ENCODE assay signal across 8 cellular contexts in genomic region chr11:119107538-119108150, GRCh38. TPM values are rescaled to one million over a fixed set of nuclear protein-coding genes. Genes with fewer than 3 reads are reported as not detected.
A peak's percentile ranks its signal among the peaks of the same experiment; 100 is the strongest.
DNase-seq lines count a peak whose midpoint lies in the region; ATAC-seq and TF ChIP-seq lines count a peak whose summit lies in the region.

No MANE protein-coding gene starts in this region.

- peaks cover 36% of the 10 kb centered on the region for H3K4me1 ChIP-seq in Loucy (ENCODE audit: insufficient read depth, low read length, poor library complexity, severe bottlenecking)

- no peaks in the 10 kb centered on the region for H3K27me3 ChIP-seq in Loucy (ENCODE audit: insufficient read depth, low read length, poor library complexity, severe bottlenecking)

- H3K9me2 ChIP-seq in Loucy (replicated peaks; ENCODE audit: low read depth, low read length), result no peaks in the 10 kb centered on the region

- H3K4me3 ChIP-seq in Loucy (ENCODE audit: low read length, poor library complexity, severe bottlenecking), result peak overlapping the region; percentile 80

- no peaks in the 10 kb centered on the region for H3F3A ChIP-seq in Loucy (ENCODE audit: low read depth)

- peaks cover 35% of the 10 kb centered on the region for H3K79me2 ChIP-seq in Loucy (ENCODE audit: insufficient read depth, low read length)

- TF ChIP-seq CTCF in Loucy (conservative IDR thresholded peaks at IDR 0.05; ENCODE audit: low read length) (no peak), mesothelial cell of epicardium (IDR thresholded peaks at IDR 0.05; ENCODE audit: unreplicated experiment) (no peak)

- no peaks in the 10 kb centered on the region for H4K20me1 ChIP-seq in Loucy (ENCODE audit: insufficient read depth, low read length, poor library complexity, severe bottlenecking)

- H3K4me3 Mint-ChIP-seq in mesothelial cell of epicardium, result peak overlapping the region; percentile 85

- peak overlapping the region; percentile 76 for H3K27ac ChIP-seq in cingulate gyrus (ENCODE audit: low read depth, low read length)

- H3K36me3 ChIP-seq in Loucy (ENCODE audit: insufficient read depth, low read length), result peaks cover 4% of the 10 kb centered on the region; the same call in 1 of the 2 replicates

- peaks cover 43% of the 10 kb centered on the region for H3K4me1 Mint-ChIP-seq in mesothelial cell of epicardium

- peak; percentile 22 for ATAC-seq in GM21576 (IDR thresholded peaks at IDR 0.05; ENCODE audit: unreplicated experiment)

- DNase-seq in GM03348 (ENCODE audit: low spot score), result peak; percentile 49
- peak in 1 of 2 experiments; percentile 59 for DNase-seq in mesothelial cell of epicardium (ENCODE audit: low spot score in 2 of 2, unreplicated experiment in 2 of 2)
- DNase-seq in NCI-H526 treated with DMSO at 0.1 percent for 48 hours (lab: John Stamatoyannopoulos, UW), result no peak
- no peak for DNase-seq in NCI-H2227 treated with DMSO at 0.1 percent for 48 hours (lab: John Stamatoyannopoulos, UW)
- no peak for DNase-seq in activated CD4-positive, alpha-beta T cell treated with anti-CD3 and anti-CD28 coated beads, Interleukin-2, amount 50 U/mL, for 1 hour

- no peaks in the 10 kb centered on the region for H3K27me3 Mint-ChIP-seq in mesothelial cell of epicardium (ENCODE audit: low read depth)

- peaks cover 7% of the 10 kb centered on the region for H3K36me3 Mint-ChIP-seq in mesothelial cell of epicardium

- peak overlapping the region; percentile 100 for H3K4me2 ChIP-seq in Loucy (ENCODE audit: low read depth, low read length, poor library complexity, severe bottlenecking)

- no peaks in the 10 kb centered on the region for H3K9me3 ChIP-seq in Loucy (ENCODE audit: insufficient read depth, low read depth, low read length)

- H3K9me3 Mint-ChIP-seq in mesothelial cell of epicardium, result no peaks in the 10 kb centered on the region

- peak overlapping the region; percentile 63 for H3K27ac Mint-ChIP-seq in mesothelial cell of epicardium

- peak overlapping the region; percentile 92 for H3K9ac ChIP-seq in Loucy (ENCODE audit: low read depth, low read length, poor library complexity, severe bottlenecking)

- H2AFZ ChIP-seq in Loucy (ENCODE audit: low read length), result peak overlapping the region; percentile 72; the same call in 1 of the 2 replicates

RNA-seq across cellular contexts. Expression of gene C2CD2L, which starts 0.5 kb away (rescaled TPM):
- 8.7 to 10.5 TPM (median 10.0 TPM) in 3 replicates for total RNA-seq in mesothelial cell of epicardium

RNA-seq across cellular contexts. Expression of gene DPAGT1, which starts 6.0 kb away (rescaled TPM):
- total RNA-seq in mesothelial cell of epicardium, result 38.2 to 47.7 TPM (median 44.9 TPM) in 3 replicates

RNA-seq across cellular contexts. Expression of gene HINFP, which starts 13.7 kb away (rescaled TPM):
- total RNA-seq in mesothelial cell of epicardium, result 32.8 to 36.7 TPM (median 34.4 TPM) in 3 replicates

RNA-seq across cellular contexts. Expression of gene HMBS, which starts 23.0 kb away (rescaled TPM):
- 28.0 to 29.1 TPM (median 28.1 TPM) in 3 replicates for total RNA-seq in mesothelial cell of epicardium

RNA-seq across cellular contexts. Expression of gene VPS11, which starts 40.0 kb away (rescaled TPM):
- 32.5 to 35.2 TPM (median 32.6 TPM) in 3 replicates for total RNA-seq in mesothelial cell of epicardium
